9 cellular contexts compared by ENCODE assay signal in genomic region chrX:135438734-135439043, GRCh38. TPM values are rescaled to one million over a fixed set of nuclear protein-coding genes. Genes with fewer than 3 reads are reported as not detected.
"Had no signal": no experiment of that assay in that cellular context is flagged by ENCODE, and none has a peak within 500 bp of the region (broad histone marks: within the 10 kb centered on the region; RNA-seq: fewer than 3 reads in every experiment).

No MANE protein-coding gene starts in this region.

- H3K9me3 Mint-ChIP-seq: IgD-negative memory B cell had no signal

- H3K36me3 ChIP-seq: HAP-1 had no signal

- H3K4me2 ChIP-seq: KMS-11 had no signal

- H2AFZ ChIP-seq: GM23248 had no signal

- H3K4me3 Mint-ChIP-seq: HFFc6, IgD-negative memory B cell had no signal

- H3K27ac Mint-ChIP-seq: HFFc6, IgD-negative memory B cell had no signal

- H3K9me3 ChIP-seq: HAP-1 had no signal

- H3K4me3 ChIP-seq: GM23248, HAP-1 had no signal

- H3K27ac ChIP-seq: GM23248, HL-60, KMS-11 had no signal

- FAIRE-seq: H54, HepG2 had no signal

- H3K9ac ChIP-seq: GM23248, KMS-11 had no signal

- DNase-seq: GM23248, GOT3, HFFc6 had no signal

- H3K4me1 ChIP-seq: HAP-1 had no signal

RNA-seq across cellular contexts. Expression of gene SMIM10L2A, which starts 16.9 kb away (rescaled TPM):
- total RNA-seq: GM23248, HepG2, HFFc6 had no signal
- polyA plus RNA-seq: GM23248, HepG2 had no signal
